8 cellular contexts compared by ENCODE assay signal in genomic region chr2:206159346-206160123, GRCh38. TPM values are rescaled to one million over a fixed set of nuclear protein-coding genes. Genes with fewer than 3 reads are reported as not detected.
DNase-seq lines count a peak whose midpoint lies in the region; ATAC-seq and TF ChIP-seq lines count a peak whose summit lies in the region.

Gene EEF1B2 (plus strand): TSS chr2:206159895. CDS start chr2:206159980, 85 bp downstream.
Gene NDUFS1 (minus strand): TSS chr2:206159444. CDS start chr2:206153678, 5,766 bp downstream.

- H3K27me3 ChIP-seq in H7 (ENCODE audit: control insufficient read depth, insufficient read depth, low read length): no peaks in the 10 kb centered on the region

- peak within 1 kb of the TSS; percentile 99 to 100 for H3K27ac Mint-ChIP-seq in natural killer cell

- intact Hi-C loops in natural killer cell (cut with micrococcal nuclease): loop anchor here (1.0 to 5.0 kb wide), 2 partner anchors 73 to 1318 kb away; partner anchors contain the start of gene INO80D

- no peak for TF ChIP-seq CTCF in natural killer cell (IDR thresholded peaks at IDR 0.05)

- H3K36me3 Mint-ChIP-seq in natural killer cell: peaks cover 18% of the 10 kb centered on the region

- DNase-seq in ELF-1 (ENCODE audit: low read depth, low spot score): peak; percentile 98
- DNase-seq in H7: peak; percentile 96
- peak; percentile 97 for DNase-seq in M059J (ENCODE audit: low read depth)
- peak; percentile 96 to 98 for DNase-seq in SHP77 (lab: John Stamatoyannopoulos, UW)
- DNase-seq in activated effector memory CD4-positive, alpha-beta T cell treated with Interleukin-2 at 50 U/mL for 16 hours: peak; percentile 95
- DNase-seq in fibroblast of peridontal ligament (ENCODE audit: extremely low read depth): peak; percentile 98
- peak; percentile 95 for DNase-seq in natural killer cell
- DNase-seq in stimulated activated naive CD4-positive, alpha-beta T cell treated with Interleukin-2 at 50 U/mL for 16 hours (lab: John Stamatoyannopoulos, UW): peak; percentile 97

- peaks cover 42 to 48% of the 10 kb centered on the region in 2 donors for H3K4me1 Mint-ChIP-seq in natural killer cell

- no peaks in the 10 kb centered on the region for H3K9me3 Mint-ChIP-seq in natural killer cell

- H3K4me3 ChIP-seq in H7 (ENCODE audit: insufficient read depth, low read depth, low read length): peak within 1 kb of the TSS; percentile 84

- no peaks in the 10 kb centered on the region for H3K27me3 Mint-ChIP-seq in natural killer cell (ENCODE audit: low read depth in 2 of 2)

- peak; percentile 85 to 96 (median 88) for ATAC-seq in natural killer cell

- H3K4me3 Mint-ChIP-seq in natural killer cell: peak within 1 kb of the TSS; percentile 99

- H3K36me3 ChIP-seq in H7 (replicated peaks; ENCODE audit: control insufficient read depth, insufficient read depth, low read length): peaks cover 17% of the 10 kb centered on the region

RNA-seq across cellular contexts. Expression of gene EEF1B2, which starts in this region (rescaled TPM):
- total RNA-seq in H7 (2014; rRNA removed; shearing (Covaris generic)): 503 and 686 TPM in 2 replicates
- 180 and 188 TPM in 2 replicates for total RNA-seq in M059J (2014; rRNA removed; shearing (Covaris generic))
- 100 to 1,000 TPM; 354 to 404 (median 364) TPM for total RNA-seq in natural killer cell

RNA-seq across cellular contexts. Expression of gene NDUFS1, which starts in this region (rescaled TPM):
- total RNA-seq in H7 (2014; rRNA removed; shearing (Covaris generic)): 93.7 and 115 TPM in 2 replicates
- total RNA-seq in M059J (2014; rRNA removed; shearing (Covaris generic)): 125 and 127 TPM in 2 replicates
- 10 to 100 TPM; 44.0 to 47.8 (median 45.9) TPM for total RNA-seq in natural killer cell

Comparison
In these comparisons a context has a peak if more than half of its experiments do, and no peak if none do; other contexts are left out.
1. Peak in every context shown above with its lines: DNase-seq, ATAC-seq and H3K4me3 ChIP-seq.